13 cellular contexts compared by ENCODE assay signal in genomic region chr13:98487522-98487921, GRCh38.
DNase-seq lines count a peak whose midpoint lies in the region; ATAC-seq and TF ChIP-seq lines count a peak whose summit lies in the region.
"Had no signal": no experiment of that assay in that cellular context is flagged by ENCODE, and none has a peak within 500 bp of the region (broad histone marks: within the 10 kb centered on the region; RNA-seq: fewer than 3 reads in every experiment).

No MANE protein-coding gene starts in this region.

- H3K4me3 Mint-ChIP-seq in activated T-helper 1 cell treated with anti-CD3 and anti-CD28 coated beads, Interleukin-12 subunit alpha, Interleukin-12 subunit beta, Interleukin-2, Interleukin-4 antibody, amounts not matched to agents 30 ng/mL and 10 ng/mL and 1 ng/mL, durations not matched to agents 14 hours and 24 hours and 36 hours: no peak overlapping the region
- no peak overlapping the region for H3K4me3 Mint-ChIP-seq in osteocyte (ENCODE audit: unreplicated experiment)
- H3K4me3 Mint-ChIP-seq: stimulated activated naive CD8-positive, alpha-beta T cell treated with anti-CD3 and anti-CD28 coated beads, Interleukin-15, Interleukin-2, amounts not matched to agents 100 ng/mL and 50 ng/mL, for 24 hours; WTC11 had no signal

- no peaks in the 10 kb centered on the region for H3K9me3 Mint-ChIP-seq in activated T-helper 1 cell treated with anti-CD3 and anti-CD28 coated beads, Interleukin-12 subunit alpha, Interleukin-12 subunit beta, Interleukin-2, Interleukin-4 antibody, amounts not matched to agents 30 ng/mL and 10 ng/mL and 1 ng/mL, durations not matched to agents 14 hours and 24 hours and 36 hours
- H3K9me3 Mint-ChIP-seq in osteocyte (ENCODE audit: unreplicated experiment): no peaks in the 10 kb centered on the region
- H3K9me3 Mint-ChIP-seq: stimulated activated naive CD8-positive, alpha-beta T cell treated with anti-CD3 and anti-CD28 coated beads, Interleukin-15, Interleukin-2, amounts not matched to agents 100 ng/mL and 50 ng/mL, for 24 hours; WTC11 had no signal

- ATAC-seq in GM18511 (IDR thresholded peaks at IDR 0.05; ENCODE audit: unreplicated experiment): peak; percentile 35
- ATAC-seq in HG03432 (IDR thresholded peaks at IDR 0.05; ENCODE audit: unreplicated experiment): peak; percentile 29
- ATAC-seq in HG03196 (IDR thresholded peaks at IDR 0.05; ENCODE audit: unreplicated experiment): no peak
- ATAC-seq: PC-3, WTC11 had no signal

- peaks cover 71% of the 10 kb centered on the region for H3K4me1 Mint-ChIP-seq in activated T-helper 1 cell treated with anti-CD3 and anti-CD28 coated beads, Interleukin-12 subunit alpha, Interleukin-12 subunit beta, Interleukin-2, Interleukin-4 antibody, amounts not matched to agents 30 ng/mL and 10 ng/mL and 1 ng/mL, durations not matched to agents 14 hours and 24 hours and 36 hours (ENCODE audit: low read depth)
- H3K4me1 Mint-ChIP-seq in osteocyte (ENCODE audit: unreplicated experiment): peaks cover 86% of the 10 kb centered on the region

- no peak for DNase-seq in activated T-helper 1 cell treated with anti-CD3 and anti-CD28 coated beads, Interleukin-12 subunit alpha, Interleukin-12 subunit beta, Interleukin-2, Interleukin-4 antibody, amounts not matched to agents 30 ng/mL and 10 ng/mL and 1 ng/mL, durations not matched to agents 14 hours and 24 hours and 36 hours (ENCODE audit: low spot score)
- no peak for DNase-seq in osteocyte (ENCODE audit: extremely low spot score, unreplicated experiment)
- no peak for DNase-seq in NCI-H774 (lab: John Stamatoyannopoulos, UW)
- no peak for DNase-seq in inferior parietal cortex (ENCODE audit: extremely low spot score)
- DNase-seq in HPDE6-E6E7 (ENCODE audit: extremely low spot score): no peak
- DNase-seq: H7, PC-3, SW 1271 had no signal

- H3K36me3 Mint-ChIP-seq in activated T-helper 1 cell treated with anti-CD3 and anti-CD28 coated beads, Interleukin-12 subunit alpha, Interleukin-12 subunit beta, Interleukin-2, Interleukin-4 antibody, amounts not matched to agents 30 ng/mL and 10 ng/mL and 1 ng/mL, durations not matched to agents 14 hours and 24 hours and 36 hours (ENCODE audit: low read depth): peaks cover 8% of the 10 kb centered on the region
- H3K36me3 Mint-ChIP-seq in osteocyte (ENCODE audit: unreplicated experiment): peaks cover 10% of the 10 kb centered on the region
- H3K36me3 Mint-ChIP-seq: WTC11 had no signal

- no peak for TF ChIP-seq CTCF in osteocyte (IDR thresholded peaks at IDR 0.05)

- no peaks in the 10 kb centered on the region for H3K27me3 Mint-ChIP-seq in activated T-helper 1 cell treated with anti-CD3 and anti-CD28 coated beads, Interleukin-12 subunit alpha, Interleukin-12 subunit beta, Interleukin-2, Interleukin-4 antibody, amounts not matched to agents 30 ng/mL and 10 ng/mL and 1 ng/mL, durations not matched to agents 14 hours and 24 hours and 36 hours (ENCODE audit: insufficient read depth)
- H3K27me3 Mint-ChIP-seq in osteocyte (ENCODE audit: unreplicated experiment): no peaks in the 10 kb centered on the region
- H3K27me3 Mint-ChIP-seq: stimulated activated naive CD8-positive, alpha-beta T cell treated with anti-CD3 and anti-CD28 coated beads, Interleukin-15, Interleukin-2, amounts not matched to agents 100 ng/mL and 50 ng/mL, for 24 hours had no signal

- H3K27ac Mint-ChIP-seq in activated T-helper 1 cell treated with anti-CD3 and anti-CD28 coated beads, Interleukin-12 subunit alpha, Interleukin-12 subunit beta, Interleukin-2, Interleukin-4 antibody, amounts not matched to agents 30 ng/mL and 10 ng/mL and 1 ng/mL, durations not matched to agents 14 hours and 24 hours and 36 hours: peak overlapping the region; percentile 55
- H3K27ac Mint-ChIP-seq in osteocyte (ENCODE audit: unreplicated experiment): peak overlapping the region; percentile 71
- H3K27ac Mint-ChIP-seq: stimulated activated naive CD8-positive, alpha-beta T cell treated with anti-CD3 and anti-CD28 coated beads, Interleukin-15, Interleukin-2, amounts not matched to agents 100 ng/mL and 50 ng/mL, for 24 hours had no signal

- intact Hi-C loops in activated T-helper 1 cell treated with anti-CD3 and anti-CD28 coated beads, Interleukin-12 subunit alpha, Interleukin-12 subunit beta, Interleukin-2, Interleukin-4 antibody, amounts not matched to agents 30 ng/mL and 10 ng/mL and 1 ng/mL, durations not matched to agents 14 hours and 24 hours and 36 hours (cut with micrococcal nuclease): no loop called here
